In the genomic region with DNA sequence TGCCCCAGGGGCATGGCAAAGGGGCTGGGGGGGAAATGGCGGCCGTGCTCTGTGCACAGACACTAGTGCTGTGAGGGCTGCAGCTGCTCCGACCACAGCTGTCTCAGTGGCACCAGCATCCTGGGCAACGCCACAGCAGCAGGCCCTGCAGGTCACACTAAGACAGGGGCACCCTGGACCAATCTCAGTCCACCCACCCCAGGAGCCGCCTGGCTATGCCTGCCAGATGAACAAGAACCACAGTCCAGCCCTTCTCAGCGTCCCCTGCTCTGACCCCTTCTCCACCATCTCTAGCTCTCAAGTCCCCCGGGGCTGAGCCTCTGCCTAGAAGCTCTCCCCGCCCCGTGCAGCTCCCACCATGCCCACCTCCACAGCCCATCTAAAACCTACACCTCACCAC, we compare ENCODE assay signal across 22 cellular contexts.
"Had no signal": no experiment of that assay in that cellular context is flagged by ENCODE, and none has a peak within 500 bp of the region (broad histone marks: within the 10 kb centered on the region; RNA-seq: fewer than 3 reads in every experiment).

No MANE protein-coding gene starts in this region.

- H3K4me3 ChIP-seq: lung, pancreas, psoas muscle, right atrium auricular region, stomach, suprapubic skin, tibial nerve, uterus had no signal

- DNase-seq: activated CD4-positive, alpha-beta memory T cell treated with anti-CD3 and anti-CD28 coated beads for 36 hours; activated CD4-positive, alpha-beta T cell treated with anti-CD3 and anti-CD28 coated beads for 48 hours; activated CD8-positive, alpha-beta memory T cell treated with anti-CD3 and anti-CD28 coated beads, Interleukin-2, amount 10 ng/mL, durations not matched to agents 7 days and 5 days; cerebellar nuclear complex; cortex of kidney; foreskin fibroblast; psoas muscle; stimulated activated CD4-positive, alpha-beta T cell treated with anti-CD3 and anti-CD28 coated beads, Interleukin-12 subunit alpha, Interleukin-12 subunit beta, amount 100 ng/mL, for 4 hours; stomach; uterus had no signal

- H3K27me3 ChIP-seq: neutrophil, pancreas, right atrium auricular region, stomach, suprapubic skin, tibial nerve, uterus had no signal

- H3K4me1 Mint-ChIP-seq: activated CD8-positive, alpha-beta memory T cell treated with anti-CD3 and anti-CD28 coated beads, Interleukin-2, amount 10 ng/mL, durations not matched to agents 7 days and 5 days had no signal

- H3K9me3 ChIP-seq: neutrophil, pancreas, psoas muscle, right atrium auricular region, stomach, suprapubic skin, tibial nerve, uterus had no signal

- H3K4me1 ChIP-seq: pancreas, psoas muscle, right atrium auricular region, stomach, suprapubic skin, tibial nerve, uterus had no signal

- H3K27me3 Mint-ChIP-seq: activated CD4-positive, alpha-beta memory T cell treated with anti-CD3 and anti-CD28 coated beads for 36 hours; activated CD8-positive, alpha-beta memory T cell treated with anti-CD3 and anti-CD28 coated beads, Interleukin-2, amount 10 ng/mL, durations not matched to agents 7 days and 5 days; naive thymus-derived CD8-positive, alpha-beta T cell; stimulated activated memory B cell treated with anti-CD40 and anti-IgM and Interleukin-4, amounts not matched to agents 10 μg/mL and 1 μg/mL and 100 μg/mL, for 72 hours had no signal

- H3K9me3 Mint-ChIP-seq: activated CD4-positive, alpha-beta memory T cell treated with anti-CD3 and anti-CD28 coated beads for 36 hours; activated naive CD4-positive, alpha-beta T cell treated with anti-CD3 and anti-CD28 coated beads, Interleukin-2, amount 50 U/mL, for 72 hours; naive thymus-derived CD8-positive, alpha-beta T cell; stimulated activated memory B cell treated with anti-CD40 and anti-IgM and Interleukin-4, amounts not matched to agents 10 μg/mL and 1 μg/mL and 100 μg/mL, for 72 hours had no signal

- H3K4me3 Mint-ChIP-seq: activated CD4-positive, alpha-beta memory T cell treated with anti-CD3 and anti-CD28 coated beads for 36 hours; activated CD8-positive, alpha-beta memory T cell treated with anti-CD3 and anti-CD28 coated beads, Interleukin-2, amount 10 ng/mL, durations not matched to agents 7 days and 5 days; naive thymus-derived CD8-positive, alpha-beta T cell; stimulated activated memory B cell treated with anti-CD40 and anti-IgM and Interleukin-4, amounts not matched to agents 10 μg/mL and 1 μg/mL and 100 μg/mL, for 72 hours had no signal

- ATAC-seq: activated CD8-positive, alpha-beta memory T cell treated with anti-CD3 and anti-CD28 coated beads, Interleukin-2, amount 10 ng/mL, durations not matched to agents 7 days and 5 days; activated naive CD4-positive, alpha-beta T cell treated with anti-CD3 and anti-CD28 coated beads, Interleukin-2, amount 50 U/mL, for 72 hours; naive thymus-derived CD8-positive, alpha-beta T cell; pancreas; psoas muscle; stimulated activated memory B cell treated with anti-CD40 and anti-IgM and Interleukin-4, amounts not matched to agents 10 μg/mL and 1 μg/mL and 100 μg/mL, for 72 hours had no signal

- H3K27ac ChIP-seq: neutrophil, pancreas, psoas muscle, right atrium auricular region, stomach, suprapubic skin, tibial nerve, uterus had no signal

- H3K36me3 ChIP-seq: uterus had no signal

- FAIRE-seq: bronchial epithelial cell, endometrium, keratinocyte, pancreas had no signal

- H3K27ac Mint-ChIP-seq: activated CD4-positive, alpha-beta memory T cell treated with anti-CD3 and anti-CD28 coated beads for 36 hours; activated CD8-positive, alpha-beta memory T cell treated with anti-CD3 and anti-CD28 coated beads, Interleukin-2, amount 10 ng/mL, durations not matched to agents 7 days and 5 days; stimulated activated memory B cell treated with anti-CD40 and anti-IgM and Interleukin-4, amounts not matched to agents 10 μg/mL and 1 μg/mL and 100 μg/mL, for 72 hours had no signal

- H3K36me3 Mint-ChIP-seq: activated naive CD4-positive, alpha-beta T cell treated with anti-CD3 and anti-CD28 coated beads, Interleukin-2, amount 50 U/mL, for 72 hours had no signal
